In the genomic region with DNA sequence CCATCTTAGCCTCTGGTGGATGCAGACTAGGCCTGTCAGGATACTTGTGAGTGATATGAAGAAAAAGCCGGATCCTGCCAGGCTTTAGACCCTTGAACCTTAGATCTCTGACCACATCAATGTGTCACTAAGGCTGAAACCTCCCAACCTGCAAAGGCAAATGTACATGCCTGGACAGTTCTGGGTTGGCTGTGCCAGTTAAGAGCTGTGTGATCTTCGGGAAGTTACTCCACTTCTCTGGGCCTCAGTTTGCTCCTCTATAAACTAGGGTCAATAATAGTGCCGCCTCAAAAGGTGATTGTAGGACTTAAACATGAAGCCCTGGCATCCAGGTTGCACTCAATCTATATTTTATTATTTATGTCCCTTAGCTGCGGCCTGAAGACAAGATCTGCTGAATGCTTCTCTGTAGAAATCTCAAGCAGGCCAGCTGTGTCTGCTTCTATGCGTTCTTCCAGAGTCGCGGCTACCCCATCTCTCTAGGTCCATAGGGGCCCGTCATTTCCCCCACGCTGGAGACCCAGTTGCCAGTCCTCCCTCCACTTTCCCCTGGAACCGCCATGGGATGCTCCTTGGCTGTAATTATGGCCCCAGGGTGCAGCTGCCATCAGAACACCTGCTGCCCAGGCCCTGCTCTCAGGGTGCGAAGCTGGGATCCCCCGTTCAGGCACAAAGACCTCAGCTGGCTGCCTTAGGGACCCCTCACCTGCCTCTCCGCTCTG, we compare ENCODE assay signal across 14 cellular contexts. TPM values are rescaled to one million over a fixed set of nuclear protein-coding genes. Genes with fewer than 3 reads are reported as not detected.
DNase-seq lines count a peak whose midpoint lies in the region; ATAC-seq and TF ChIP-seq lines count a peak whose summit lies in the region.
"Had no signal": no experiment of that assay in that cellular context is flagged by ENCODE, and none has a peak within 500 bp of the region (broad histone marks: within the 10 kb centered on the region; RNA-seq: fewer than 3 reads in every experiment).

No MANE protein-coding gene starts in this region.

- BruUV-seq in MCF 10A (replicated peaks; lab: Mats Ljungman, UMichigan), result no TSS peak

- no peak overlapping the region for H3K4me3 ChIP-seq in breast epithelium
- H3K4me3 ChIP-seq: GM23248, Peyer's patch had no signal

- peak overlapping the region; percentile 7 for H3K27ac Mint-ChIP-seq in MCF 10A (ENCODE audit: low read depth, unreplicated experiment)
- peak overlapping the region; percentile 30 for H3K27ac Mint-ChIP-seq in nephron progenitor cell

- no peaks in the 10 kb centered on the region for H3K9me3 ChIP-seq in breast epithelium
- H3K9me3 ChIP-seq: Peyer's patch had no signal

- no peaks in the 10 kb centered on the region for H3K27me3 ChIP-seq in breast epithelium
- H3K27me3 ChIP-seq: Peyer's patch had no signal

- H3K9me3 Mint-ChIP-seq in MCF 10A (ENCODE audit: unreplicated experiment) (no peaks in the 10 kb centered on the region), nephron progenitor cell (peaks cover 3% of the 10 kb centered on the region)
- H3K9me3 Mint-ChIP-seq: CD8-positive, alpha-beta memory T cell had no signal

- CTCF ChIA-PET in MCF 10A (lab: Yijun Ruan, JAX), result interaction anchor here (0.5 to 2.3 kb wide), 6 partner anchors 108 to 700 kb away, joined by 3 to 8 read pairs (median 4); no protein-coding TSS in a partner anchor

- TF ChIP-seq POLR2A in breast epithelium (IDR thresholded peaks at IDR 0.05), result no peak

- peaks cover 5% of the 10 kb centered on the region for H3K4me1 Mint-ChIP-seq in MCF 10A (ENCODE audit: insufficient read depth, unreplicated experiment)
- H3K4me1 Mint-ChIP-seq in nephron progenitor cell, result peaks cover 42% of the 10 kb centered on the region

- TF ChIP-seq CTCF in MCF 10A (IDR thresholded peaks at IDR 0.05; ENCODE audit: unreplicated experiment) (no peak), breast epithelium (IDR thresholded peaks at IDR 0.05) (no peak), nephron progenitor cell (IDR thresholded peaks at IDR 0.05) (no peak)

- intact Hi-C loops in MCF 10A (cut with micrococcal nuclease) (loop anchor here (10.0 kb wide), 1 partner anchor 980 kb away; no protein-coding TSS in a partner anchor), breast epithelium (cut with DNase I; ENCODE audit: low total_unique reads) (no loop called here)

- DNase-seq in MCF 10A (ENCODE audit: unreplicated experiment) (no peak), breast epithelium (ENCODE audit: low spot score in 2 of 2) (no peak), NCI-H2227 (lab: John Stamatoyannopoulos, UW; ENCODE audit: unreplicated experiment) (peak; percentile 78), nephron progenitor cell (no peak), HuH-7 (ENCODE audit: low spot score) (no peak), anterior cingulate cortex (lab: John Stamatoyannopoulos, UW) (no peak)
- DNase-seq: CD8-positive, alpha-beta memory T cell; GM23248; NCI-H446 treated with DMSO at 0.1 percent for 48 hours; Peyer's patch; Right ventricle myocardium superior had no signal

- ATAC-seq in GM19328 (IDR thresholded peaks at IDR 0.05; ENCODE audit: unreplicated experiment), result no peak

- H3K36me3 Mint-ChIP-seq in MCF 10A (ENCODE audit: insufficient read depth, unreplicated experiment) (no peaks in the 10 kb centered on the region), nephron progenitor cell (ENCODE audit: low read depth) (no peaks in the 10 kb centered on the region)
- H3K36me3 Mint-ChIP-seq: CD8-positive, alpha-beta memory T cell had no signal

- no peaks in the 10 kb centered on the region for H3K4me1 ChIP-seq in breast epithelium
- H3K4me1 ChIP-seq: Peyer's patch had no signal

- no peaks in the 10 kb centered on the region for H3K36me3 ChIP-seq in breast epithelium
- H3K36me3 ChIP-seq: Peyer's patch had no signal

- H3K27me3 Mint-ChIP-seq in MCF 10A (ENCODE audit: insufficient read depth, unreplicated experiment), result no peaks in the 10 kb centered on the region
- H3K27me3 Mint-ChIP-seq in nephron progenitor cell (ENCODE audit: low read depth, poor library complexity), result no peaks in the 10 kb centered on the region

- POLR2A ChIA-PET in MCF 10A (lab: Yijun Ruan, JAX), result interaction anchor here (1.2 kb wide), 1 partner anchor 123 kb away, joined by 3 read pairs; no protein-coding TSS in a partner anchor

- no peak overlapping the region for H3K27ac ChIP-seq in breast epithelium
- H3K27ac ChIP-seq: GM23248, HL-60, KMS-11, Peyer's patch had no signal

- H3K4me3 Mint-ChIP-seq in MCF 10A (ENCODE audit: unreplicated experiment) (no peak overlapping the region), nephron progenitor cell (no peak overlapping the region)
- H3K4me3 Mint-ChIP-seq: CD8-positive, alpha-beta memory T cell had no signal

RNA-seq across cellular contexts. Expression of gene AKAP1, which starts 50.1 kb away (rescaled TPM):
- 19.6 and 32.4 TPM in 2 replicates for total RNA-seq in MCF 10A (2022)
- total RNA-seq in breast epithelium, result 10 to 100 TPM; 38.1 to 87.7 (median 63.9) TPM
